ENCODE assay signal across 1 cellular context in genomic region chr1:181124206-181124825, GRCh38.
A peak's percentile ranks its signal among the peaks of the same experiment; 100 is the strongest.
TF ChIP-seq lines count a peak whose summit lies in the region.

No MANE protein-coding gene starts in this region.

TF ChIP-seq in GM12878, 131 proteins besides CTCF, POLR2A, EP300 and RAD21:
- TF ChIP-seq RBBP5 (conservative IDR thresholded peaks at IDR 0.05) (no peak), IKZF2 (IDR thresholded peaks at IDR 0.05) (0 out of 4 replicates have a peak, but pooled peaks of 1 of the 2 experiments have one; percentile 13), BHLHE40 (IDR thresholded peaks at IDR 0.05; ENCODE audit: borderline replicate concordance in 1 of 2, low read depth in 2 of 2, low read length in 1 of 2) (no peak), ATF2 (IDR thresholded peaks at IDR 0.05; ENCODE audit: low read length) (no peak), ZBED1 (IDR thresholded peaks at IDR 0.05; ENCODE audit: borderline replicate concordance) (no peak), NFXL1 (IDR thresholded peaks at IDR 0.05; ENCODE audit: borderline replicate concordance) (peak; percentile 54; the same call in 1 of the 2 replicates), DPF2 (IDR thresholded peaks at IDR 0.05) (no peak), HDAC2 (IDR thresholded peaks at IDR 0.05) (no peak), USF1 (IDR thresholded peaks at IDR 0.05; ENCODE audit: borderline replicate concordance, extremely low read length, insufficient read depth, low read depth, low read length) (peak; percentile 28)
